8 cellular contexts compared by ENCODE assay signal in the genomic region with DNA sequence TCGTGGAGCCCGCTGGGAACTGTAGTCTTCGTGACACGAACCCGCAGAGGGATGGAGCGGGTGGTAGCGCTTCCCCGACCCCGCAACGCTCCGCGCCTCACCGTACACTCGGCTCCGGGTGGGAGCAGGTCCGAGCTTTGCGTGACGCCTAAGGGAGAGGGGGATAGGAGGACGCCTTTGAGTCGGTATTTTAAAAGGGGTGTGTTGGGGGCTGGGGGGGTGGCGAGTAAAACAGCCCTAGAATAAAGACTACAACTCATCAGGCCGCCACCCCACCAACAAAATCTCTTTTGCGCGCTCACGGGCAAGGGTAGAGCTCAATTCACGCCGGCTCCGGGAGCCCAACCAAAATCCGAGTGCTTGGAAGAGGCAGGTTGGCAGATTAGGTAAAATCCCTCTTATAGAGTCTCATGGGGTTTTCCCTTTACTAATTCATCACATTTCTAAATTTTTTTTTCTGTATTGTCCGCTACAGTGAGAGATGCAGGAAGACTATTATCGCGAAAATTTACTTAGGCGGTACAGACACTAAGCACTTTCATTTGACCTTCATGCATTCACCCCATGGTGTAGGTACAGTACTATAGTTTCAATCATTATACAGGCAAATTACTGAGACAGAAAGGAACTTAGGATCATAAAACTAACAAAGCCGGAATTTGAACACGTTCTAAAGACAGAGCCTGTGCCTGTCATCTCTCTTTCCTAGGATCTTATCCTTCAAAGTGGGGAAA. TPM values are rescaled to one million over a fixed set of nuclear protein-coding genes. Genes with fewer than 3 reads are reported as not detected.
DNase-seq lines count a peak whose midpoint lies in the region; ATAC-seq lines count a peak whose summit lies in the region.

No MANE protein-coding gene starts in this region.

- H3K4me1 Mint-ChIP-seq in activated CD8-positive, alpha-beta memory T cell treated with anti-CD3 and anti-CD28 coated beads, Interleukin-2, amount 10 ng/mL, durations not matched to agents 7 days and 5 days: peaks cover 23% of the 10 kb centered on the region
- peaks cover 41% of the 10 kb centered on the region for H3K4me1 Mint-ChIP-seq in activated naive CD8-positive, alpha-beta T cell (ENCODE audit: low read depth)

- H3K27ac Mint-ChIP-seq in activated CD8-positive, alpha-beta memory T cell treated with anti-CD3 and anti-CD28 coated beads, Interleukin-2, amount 10 ng/mL, durations not matched to agents 7 days and 5 days: peak overlapping the region; percentile 99
- peak overlapping the region; percentile 89 for H3K27ac Mint-ChIP-seq in activated naive CD8-positive, alpha-beta T cell

- no peaks in the 10 kb centered on the region for H3K27me3 Mint-ChIP-seq in activated CD8-positive, alpha-beta memory T cell treated with anti-CD3 and anti-CD28 coated beads, Interleukin-2, amount 10 ng/mL, durations not matched to agents 7 days and 5 days
- H3K27me3 Mint-ChIP-seq in activated naive CD8-positive, alpha-beta T cell: no peaks in the 10 kb centered on the region

- no peaks in the 10 kb centered on the region for H3K27me3 ChIP-seq in iPS DF 6.9 (ENCODE audit: control insufficient read depth, insufficient read depth, low read length)

- H3K9me3 Mint-ChIP-seq in activated CD8-positive, alpha-beta memory T cell treated with anti-CD3 and anti-CD28 coated beads, Interleukin-2, amount 10 ng/mL, durations not matched to agents 7 days and 5 days (ENCODE audit: low read depth): no peaks in the 10 kb centered on the region
- no peaks in the 10 kb centered on the region for H3K9me3 Mint-ChIP-seq in activated naive CD8-positive, alpha-beta T cell (ENCODE audit: low read depth)

- H3K4me1 ChIP-seq in iPS DF 6.9 (ENCODE audit: control insufficient read depth, insufficient read depth, low read length): no peaks in the 10 kb centered on the region

- WGBS in iPS DF 6.9 (ENCODE audit: insufficient coverage, insufficient read length): no CpG with 5 or more reads among the region's 35 CpGs

- H3K9me3 ChIP-seq in iPS DF 6.9 (ENCODE audit: control insufficient read depth, insufficient read depth, low read length): no peaks in the 10 kb centered on the region

- H3K4me3 ChIP-seq in iPS DF 6.9 (ENCODE audit: low read length): peak overlapping the region; percentile 59; the same call in 1 of the 2 replicates

- peak overlapping the region; percentile 100 for H3K4me3 Mint-ChIP-seq in activated CD8-positive, alpha-beta memory T cell treated with anti-CD3 and anti-CD28 coated beads, Interleukin-2, amount 10 ng/mL, durations not matched to agents 7 days and 5 days
- peak overlapping the region; percentile 93 for H3K4me3 Mint-ChIP-seq in activated naive CD8-positive, alpha-beta T cell

- CTCF ChIA-PET in activated CD8-positive, alpha-beta memory T cell treated with anti-CD3 and anti-CD28 coated beads, Interleukin-2, amount 10 ng/mL, durations not matched to agents 7 days and 5 days (lab: Charles Lee): interaction anchor here (1.1 to 2.8 kb wide), 4 partner anchors 49 to 84 kb away, joined by 3 to 17 read pairs (median 5); partner anchors contain the start of gene SYNCRIP

- no peak for DNase-seq in activated CD8-positive, alpha-beta memory T cell treated with anti-CD3 and anti-CD28 coated beads, Interleukin-2, amount 10 ng/mL, durations not matched to agents 7 days and 5 days
- no peak for DNase-seq in activated CD8-positive, alpha-beta memory T cell treated with anti-CD3 and anti-CD28 coated beads, Interleukin-2, amount 50 U/mL, for 48 hours
- DNase-seq in NCI-H82 treated with DMSO at 0.1 percent for 48 hours (lab: John Stamatoyannopoulos, UW; ENCODE audit: unreplicated experiment) (peak; percentile 18), iPS DF 6.9 (ENCODE audit: low read depth, low spot score) (no peak), Ammon's horn (ENCODE audit: low spot score) (no peak)
- peak; percentile 41 for DNase-seq in stimulated activated CD4-positive, alpha-beta T cell treated with anti-CD3 and anti-CD28 coated beads, Interleukin-12 subunit alpha, Interleukin-12 subunit beta, amount 100 ng/mL, for 4 hours

- no peak for ATAC-seq in activated CD8-positive, alpha-beta memory T cell treated with anti-CD3 and anti-CD28 coated beads, Interleukin-2, amount 10 ng/mL, durations not matched to agents 7 days and 5 days
- peak; percentile 2 for ATAC-seq in HG02973 (IDR thresholded peaks at IDR 0.05; ENCODE audit: unreplicated experiment)

- H3K36me3 Mint-ChIP-seq in activated CD8-positive, alpha-beta memory T cell treated with anti-CD3 and anti-CD28 coated beads, Interleukin-2, amount 10 ng/mL, durations not matched to agents 7 days and 5 days: peaks cover 33% of the 10 kb centered on the region
- H3K36me3 Mint-ChIP-seq in activated naive CD8-positive, alpha-beta T cell: peaks cover 9% of the 10 kb centered on the region

- no peaks in the 10 kb centered on the region for H3K36me3 ChIP-seq in iPS DF 6.9 (ENCODE audit: control insufficient read depth, insufficient read depth, low read length)

- no peak overlapping the region for H3K27ac ChIP-seq in iPS DF 6.9 (ENCODE audit: low read length)

RNA-seq across cellular contexts. Expression of gene SNX14, which starts 0.7 kb away (rescaled TPM):
- total RNA-seq in activated CD8-positive, alpha-beta memory T cell treated with anti-CD3 and anti-CD28 coated beads, Interleukin-2, amount 10 ng/mL, durations not matched to agents 7 days and 5 days: 10 to 100 TPM; 62.8 to 67.3 TPM

RNA-seq across cellular contexts. Expression of gene SYNCRIP, which starts 48.3 kb away (rescaled TPM):
- 100 to 1,000 TPM; 105 to 146 TPM for total RNA-seq in activated CD8-positive, alpha-beta memory T cell treated with anti-CD3 and anti-CD28 coated beads, Interleukin-2, amount 10 ng/mL, durations not matched to agents 7 days and 5 days

Comparison
In these comparisons a context has a peak if more than half of its experiments do, and no peak if none do; other contexts are left out.
1. DNase-seq: peak in NCI-H82 treated with DMSO at 0.1 percent for 48 hours (single experiment) and stimulated activated CD4-positive, alpha-beta T cell treated with anti-CD3 and anti-CD28 coated beads, Interleukin-12 subunit alpha, Interleukin-12 subunit beta, amount 100 ng/mL, for 4 hours (single experiment); none in activated CD8-positive, alpha-beta memory T cell treated with anti-CD3 and anti-CD28 coated beads, Interleukin-2, amount 10 ng/mL, durations not matched to agents 7 days and 5 days (single experiment), activated CD8-positive, alpha-beta memory T cell treated with anti-CD3 and anti-CD28 coated beads, Interleukin-2, amount 50 U/mL, for 48 hours (single experiment), iPS DF 6.9 (single experiment) and Ammon's horn (single experiment).